9 cellular contexts compared by ENCODE assay signal in the genomic region with DNA sequence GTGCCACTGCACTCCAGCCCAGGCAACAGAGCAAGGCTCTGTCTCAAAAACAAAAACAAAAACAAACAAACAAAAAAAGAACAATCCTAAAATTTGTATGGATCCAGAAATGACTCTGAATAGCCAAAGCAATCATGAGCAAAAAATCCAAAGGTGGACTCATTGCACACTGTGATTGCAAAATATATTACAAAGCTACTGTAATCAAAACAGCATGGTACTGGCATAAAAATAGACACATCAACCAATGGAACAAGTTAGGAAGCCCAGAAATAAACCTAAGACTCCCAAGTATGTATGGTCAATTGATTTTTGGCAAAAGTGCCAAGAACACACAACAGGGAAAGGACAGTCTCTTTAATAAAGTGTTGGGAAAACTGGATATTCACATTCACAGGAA.
"Had no signal": no experiment of that assay in that cellular context is flagged by ENCODE, and none has a peak within 500 bp of the region (broad histone marks: within the 10 kb centered on the region; RNA-seq: fewer than 3 reads in every experiment).

No MANE protein-coding gene starts in this region.

- H3K4me3 Mint-ChIP-seq: HFFc6, IgD-negative memory B cell had no signal

- H3K9ac ChIP-seq: GM23248 had no signal

- H3K27ac ChIP-seq: GM23248, HL-60 had no signal

- DNase-seq: GM23248, GOT3, H7, HFFc6, KG1 had no signal

- FAIRE-seq: HepG2 had no signal

- H3K36me3 ChIP-seq: HAP-1 had no signal

- H2AFZ ChIP-seq: GM23248 had no signal

- ATAC-seq: HepG2 had no signal

- H3K4me1 ChIP-seq: HAP-1 had no signal

- H3K27me3 Mint-ChIP-seq: IgD-negative memory B cell had no signal

- H3K27ac Mint-ChIP-seq: HFFc6, IgD-negative memory B cell had no signal

- H3K4me3 ChIP-seq: GM23248, HAP-1 had no signal
